ENCODE assay signal across 17 cellular contexts in genomic region chr2:26913599-26914285, GRCh38. TPM values are rescaled to one million over a fixed set of nuclear protein-coding genes. Genes with fewer than 3 reads are reported as not detected.
DNase-seq lines count a peak whose midpoint lies in the region; ATAC-seq and TF ChIP-seq lines count a peak whose summit lies in the region.
"Had no signal": no experiment of that assay in that cellular context is flagged by ENCODE, and none has a peak within 500 bp of the region (broad histone marks: within the 10 kb centered on the region; RNA-seq: fewer than 3 reads in every experiment).

No MANE protein-coding gene starts in this region.

- peaks cover 11% of the 10 kb centered on the region for H3K9me3 Mint-ChIP-seq in osteocyte (ENCODE audit: unreplicated experiment)
- no peaks in the 10 kb centered on the region for H3K9me3 Mint-ChIP-seq in activated T-helper 17 cell treated with anti-CD3 and anti-CD28 coated beads, Interleukin-2, amount 50 U/mL, for 72 hours
- H3K9me3 Mint-ChIP-seq: stimulated activated naive B cell treated with anti-CD40 and anti-IgM and Interleukin-4, amounts not matched to agents 10 μg/mL and 1 μg/mL and 100 μg/mL, for 72 hours had no signal

- H3K27ac Mint-ChIP-seq in osteocyte (ENCODE audit: unreplicated experiment) = no peak overlapping the region
- H3K27ac Mint-ChIP-seq in activated T-helper 17 cell treated with anti-CD3 and anti-CD28 coated beads, Interleukin-2, amount 50 U/mL, for 72 hours = no peak overlapping the region
- H3K27ac Mint-ChIP-seq: stimulated activated naive B cell treated with anti-CD40 and anti-IgM and Interleukin-4, amounts not matched to agents 10 μg/mL and 1 μg/mL and 100 μg/mL, for 72 hours; T-helper 17 cell had no signal

- no peak overlapping the region for H3K4me3 Mint-ChIP-seq in osteocyte (ENCODE audit: unreplicated experiment)
- no peak overlapping the region for H3K4me3 Mint-ChIP-seq in activated T-helper 17 cell treated with anti-CD3 and anti-CD28 coated beads, Interleukin-2, amount 50 U/mL, for 72 hours
- H3K4me3 Mint-ChIP-seq: stimulated activated naive B cell treated with anti-CD40 and anti-IgM and Interleukin-4, amounts not matched to agents 10 μg/mL and 1 μg/mL and 100 μg/mL, for 72 hours; T-helper 17 cell had no signal

- intact Hi-C loops in left ventricle myocardium superior (cut with micrococcal nuclease) = no loop called here

- ATAC-seq in left ventricle myocardium superior (peak; percentile 94), HG02759 (IDR thresholded peaks at IDR 0.05; ENCODE audit: unreplicated experiment) (no peak)
- no peak for ATAC-seq in activated T-helper 17 cell treated with anti-CD3 and anti-CD28 coated beads, Interleukin-2, amount 50 U/mL, for 72 hours (replicated peaks)
- ATAC-seq: esophagus mucosa; stimulated activated naive B cell treated with anti-CD40 and anti-IgM and Interleukin-4, amounts not matched to agents 10 μg/mL and 1 μg/mL and 100 μg/mL, for 72 hours; T-helper 17 cell had no signal

- no peaks in the 10 kb centered on the region for H3K4me1 Mint-ChIP-seq in osteocyte (ENCODE audit: unreplicated experiment)
- no peaks in the 10 kb centered on the region for H3K4me1 Mint-ChIP-seq in activated T-helper 17 cell treated with anti-CD3 and anti-CD28 coated beads, Interleukin-2, amount 50 U/mL, for 72 hours
- H3K4me1 Mint-ChIP-seq: stimulated activated naive B cell treated with anti-CD40 and anti-IgM and Interleukin-4, amounts not matched to agents 10 μg/mL and 1 μg/mL and 100 μg/mL, for 72 hours; T-helper 17 cell had no signal

- no peak for TF ChIP-seq CTCF in osteocyte (IDR thresholded peaks at IDR 0.05)

- H3K27me3 Mint-ChIP-seq in osteocyte (ENCODE audit: unreplicated experiment) = peaks cover 53% of the 10 kb centered on the region
- H3K27me3 Mint-ChIP-seq in activated T-helper 17 cell treated with anti-CD3 and anti-CD28 coated beads, Interleukin-2, amount 50 U/mL, for 72 hours = peaks cover 5% of the 10 kb centered on the region

- no peaks in the 10 kb centered on the region for H3K36me3 Mint-ChIP-seq in osteocyte (ENCODE audit: unreplicated experiment)
- H3K36me3 Mint-ChIP-seq in activated T-helper 17 cell treated with anti-CD3 and anti-CD28 coated beads, Interleukin-2, amount 50 U/mL, for 72 hours (ENCODE audit: low read depth) = no peaks in the 10 kb centered on the region
- H3K36me3 Mint-ChIP-seq: stimulated activated naive B cell treated with anti-CD40 and anti-IgM and Interleukin-4, amounts not matched to agents 10 μg/mL and 1 μg/mL and 100 μg/mL, for 72 hours had no signal

- DNase-seq in GM03348 (ENCODE audit: low spot score) (peak; percentile 50), cerebellar nuclear complex (lab: John Stamatoyannopoulos, UW) (peak; percentile 21 to 37), left ventricle myocardium superior (no peak), osteocyte (ENCODE audit: extremely low spot score, unreplicated experiment) (peak; percentile 3), T1000 (lab: John Stamatoyannopoulos, UW) (no peak)
- DNase-seq in activated T-cell treated with anti-CD3 and anti-CD28 coated beads, Interleukin-2, amount 50 U/mL, for 48 hours = no peak
- DNase-seq: activated CD4-positive, alpha-beta T cell treated with anti-CD3 and anti-CD28 coated beads, Interleukin-2, amount 50 U/mL, for 4 hours; activated effector memory CD4-positive, alpha-beta T cell treated with anti-CD3 and anti-CD28 coated beads, Interleukin-2, amount 50 U/mL, for 16 hours; H7; NCI-H2107; right lobe of liver; RPMI8226; stimulated activated naive B cell treated with anti-CD40 and anti-IgM and Interleukin-4, amounts not matched to agents 10 μg/mL and 1 μg/mL and 100 μg/mL, for 72 hours; T-helper 17 cell had no signal

RNA-seq across cellular contexts. Expression of gene MAPRE3, which starts 56.7 kb away (rescaled TPM):
- 52.4 TPM for total RNA-seq in left ventricle myocardium superior
- 9.4 and 9.5 TPM in 2 replicates for total RNA-seq in osteocyte
- total RNA-seq in activated T-helper 17 cell treated with anti-CD3 and anti-CD28 coated beads, Interleukin-2, amount 50 U/mL, for 72 hours = 1 to 10 TPM; 3.4 to 4.2 TPM

Comparison
In these comparisons a context has a peak if more than half of its experiments do, and no peak if none do; other contexts are left out.
1. DNase-seq: peak in GM03348 (single experiment), cerebellar nuclear complex (2 of 2) and osteocyte (single experiment); none in left ventricle myocardium superior (single experiment), activated T-cell treated with anti-CD3 and anti-CD28 coated beads, Interleukin-2, amount 50 U/mL, for 48 hours (0 of 2) and T1000 (single experiment).